ENCODE assay signal across 2 cellular contexts in the genomic region with DNA sequence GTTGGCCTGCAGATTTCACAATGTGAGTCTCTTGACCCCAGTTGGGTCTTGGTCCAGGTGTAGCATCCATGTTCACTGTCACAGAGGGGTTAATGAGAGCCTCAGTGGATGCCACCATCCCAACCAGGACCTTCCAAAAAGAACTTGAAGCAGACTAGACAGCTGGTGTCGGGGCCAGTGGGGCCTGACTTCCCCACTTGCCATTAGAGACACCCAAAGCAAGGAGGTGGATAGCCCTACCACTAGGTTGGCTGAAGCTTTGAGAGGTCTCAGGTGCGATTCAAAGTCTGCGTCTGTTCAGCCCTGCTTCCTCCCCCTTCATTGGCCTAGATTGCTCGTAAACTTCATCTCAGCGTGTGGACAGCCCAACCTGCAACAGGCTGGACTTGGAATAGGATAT.
A peak's percentile ranks its signal among the peaks of the same experiment; 100 is the strongest.
TF ChIP-seq lines count a peak whose summit lies in the region.

No MANE protein-coding gene starts in this region.

TF ChIP-seq in HEK293, 187 proteins besides CTCF, POLR2A, EP300 and RAD21 (continued from another document):
- TF ChIP-seq, protein P1, sequence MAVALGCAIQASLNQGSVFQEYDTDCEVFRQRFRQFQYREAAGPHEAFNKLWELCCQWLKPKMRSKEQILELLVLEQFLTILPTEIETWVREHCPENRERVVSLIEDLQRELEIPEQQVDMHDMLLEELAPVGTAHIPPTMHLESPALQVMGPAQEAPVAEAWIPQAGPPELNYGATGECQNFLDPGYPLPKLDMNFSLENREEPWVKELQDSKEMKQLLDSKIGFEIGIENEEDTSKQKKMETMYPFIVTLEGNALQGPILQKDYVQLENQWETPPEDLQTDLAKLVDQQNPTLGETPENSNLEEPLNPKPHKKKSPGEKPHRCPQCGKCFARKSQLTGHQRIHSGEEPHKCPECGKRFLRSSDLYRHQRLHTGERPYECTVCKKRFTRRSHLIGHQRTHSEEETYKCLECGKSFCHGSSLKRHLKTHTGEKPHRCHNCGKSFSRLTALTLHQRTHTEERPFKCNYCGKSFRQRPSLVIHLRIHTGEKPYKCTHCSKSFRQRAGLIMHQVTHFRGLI (tag by site-specific recombination; IDR thresholded peaks at IDR 0.05), result 0 out of 2 replicates have a peak, but pooled peaks have one; percentile 40

TF ChIP-seq in K562, 482 proteins besides CTCF, POLR2A, EP300 and RAD21 (continued from another document):
- TF ChIP-seq, protein P2, sequence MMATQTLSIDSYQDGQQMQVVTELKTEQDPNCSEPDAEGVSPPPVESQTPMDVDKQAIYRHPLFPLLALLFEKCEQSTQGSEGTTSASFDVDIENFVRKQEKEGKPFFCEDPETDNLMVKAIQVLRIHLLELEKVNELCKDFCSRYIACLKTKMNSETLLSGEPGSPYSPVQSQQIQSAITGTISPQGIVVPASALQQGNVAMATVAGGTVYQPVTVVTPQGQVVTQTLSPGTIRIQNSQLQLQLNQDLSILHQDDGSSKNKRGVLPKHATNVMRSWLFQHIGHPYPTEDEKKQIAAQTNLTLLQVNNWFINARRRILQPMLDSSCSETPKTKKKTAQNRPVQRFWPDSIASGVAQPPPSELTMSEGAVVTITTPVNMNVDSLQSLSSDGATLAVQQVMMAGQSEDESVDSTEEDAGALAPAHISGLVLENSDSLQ (IDR thresholded peaks at IDR 0.05), result no peak
- TF ChIP-seq CBX2 (IDR thresholded peaks at IDR 0.05; ENCODE audit: insufficient read depth, low read length, poor library complexity, severe bottlenecking) (no peak), HDAC1 (IDR thresholded peaks at IDR 0.05) (no peak), KAT8 (IDR thresholded peaks at IDR 0.05; ENCODE audit: low read depth) (no peak), KLF10 (CRISPR knock-in tag; IDR thresholded peaks at IDR 0.05) (no peak), ZSCAN32 (CRISPR knock-in tag; IDR thresholded peaks at IDR 0.05) (no peak), YBX1 (IDR thresholded peaks at IDR 0.05) (no peak), OTX1 (CRISPR knock-in tag; IDR thresholded peaks at IDR 0.05) (no peak)
